17 cellular contexts compared by ENCODE assay signal in genomic region chr3:67624687-67625086, GRCh38. TPM values are rescaled to one million over a fixed set of nuclear protein-coding genes. Genes with fewer than 3 reads are reported as not detected.
A peak's percentile ranks its signal among the peaks of the same experiment; 100 is the strongest.
DNase-seq lines count a peak whose midpoint lies in the region; ATAC-seq, FAIRE-seq and TF ChIP-seq lines count a peak whose summit lies in the region.
"Had no signal": no experiment of that assay in that cellular context is flagged by ENCODE, and none has a peak within 500 bp of the region (broad histone marks: within the 10 kb centered on the region; RNA-seq: fewer than 3 reads in every experiment).

No MANE protein-coding gene starts in this region.

- H3K4me3 Mint-ChIP-seq in activated naive CD4-positive, alpha-beta T cell treated with anti-CD3 and anti-CD28 coated beads, Interleukin-2, amount 50 U/mL, for 24 hours = no peak overlapping the region
- no peak overlapping the region for H3K4me3 Mint-ChIP-seq in activated naive CD4-positive, alpha-beta T cell treated with anti-CD3 and anti-CD28 coated beads for 36 hours
- H3K4me3 Mint-ChIP-seq in CD4-positive, alpha-beta T cell = no peak overlapping the region
- H3K4me3 Mint-ChIP-seq in activated B cell treated with CpG ODN at 0.5 μM for 24 hours = no peak overlapping the region
- no peak overlapping the region for H3K4me3 Mint-ChIP-seq in stimulated activated effector memory CD8-positive, alpha-beta T cell treated with anti-CD3 and anti-CD28 coated beads, Interleukin-12 subunit alpha, Interleukin-12 subunit beta, amount 100 ng/mL, for 72 hours

- peaks cover 39% of the 10 kb centered on the region for H3K36me3 Mint-ChIP-seq in activated naive CD4-positive, alpha-beta T cell treated with anti-CD3 and anti-CD28 coated beads, Interleukin-2, amount 50 U/mL, for 24 hours
- peaks cover 58% of the 10 kb centered on the region for H3K36me3 Mint-ChIP-seq in activated naive CD4-positive, alpha-beta T cell treated with anti-CD3 and anti-CD28 coated beads for 36 hours (ENCODE audit: low read depth)
- peaks cover 94% of the 10 kb centered on the region for H3K36me3 Mint-ChIP-seq in CD4-positive, alpha-beta T cell (ENCODE audit: low read depth)
- H3K36me3 Mint-ChIP-seq in activated B cell treated with CpG ODN at 0.5 μM for 24 hours (ENCODE audit: low read depth) = peaks cover 53% of the 10 kb centered on the region
- peaks cover 27% of the 10 kb centered on the region for H3K36me3 Mint-ChIP-seq in stimulated activated effector memory CD8-positive, alpha-beta T cell treated with anti-CD3 and anti-CD28 coated beads, Interleukin-12 subunit alpha, Interleukin-12 subunit beta, amount 100 ng/mL, for 72 hours

- no peaks in the 10 kb centered on the region for H3K9me3 Mint-ChIP-seq in activated naive CD4-positive, alpha-beta T cell treated with anti-CD3 and anti-CD28 coated beads, Interleukin-2, amount 50 U/mL, for 24 hours
- peaks cover 7% of the 10 kb centered on the region for H3K9me3 Mint-ChIP-seq in activated naive CD4-positive, alpha-beta T cell treated with anti-CD3 and anti-CD28 coated beads for 36 hours
- H3K9me3 Mint-ChIP-seq in CD4-positive, alpha-beta T cell = no peaks in the 10 kb centered on the region
- H3K9me3 Mint-ChIP-seq in activated B cell treated with CpG ODN at 0.5 μM for 24 hours = peaks cover 2% of the 10 kb centered on the region
- no peaks in the 10 kb centered on the region for H3K9me3 Mint-ChIP-seq in stimulated activated effector memory CD8-positive, alpha-beta T cell treated with anti-CD3 and anti-CD28 coated beads, Interleukin-12 subunit alpha, Interleukin-12 subunit beta, amount 100 ng/mL, for 72 hours

- H3K27me3 ChIP-seq in CD4-positive, alpha-beta T cell (ENCODE audit: control insufficient read depth, insufficient read depth, low read length) = no peaks in the 10 kb centered on the region
- H3K27me3 ChIP-seq: BE2C had no signal

- no peaks in the 10 kb centered on the region for H3K9me3 ChIP-seq in CD4-positive, alpha-beta T cell (ENCODE audit: control insufficient read depth, low read length)
- H3K9me3 ChIP-seq: A549, BE2C had no signal

- TF ChIP-seq CTCF in CD4-positive, alpha-beta T cell (IDR thresholded peaks at IDR 0.05) = no peak
- TF ChIP-seq CTCF in activated B cell treated with CpG ODN at 0.5 μM for 24 hours (IDR thresholded peaks at IDR 0.05) = no peak

- H3K27ac Mint-ChIP-seq in activated naive CD4-positive, alpha-beta T cell treated with anti-CD3 and anti-CD28 coated beads, Interleukin-2, amount 50 U/mL, for 24 hours = peak overlapping the region; percentile 31
- H3K27ac Mint-ChIP-seq in activated naive CD4-positive, alpha-beta T cell treated with anti-CD3 and anti-CD28 coated beads for 36 hours = no peak overlapping the region
- H3K27ac Mint-ChIP-seq in CD4-positive, alpha-beta T cell = peak overlapping the region; percentile 18
- peak overlapping the region; percentile 32 for H3K27ac Mint-ChIP-seq in activated B cell treated with CpG ODN at 0.5 μM for 24 hours
- H3K27ac Mint-ChIP-seq in stimulated activated effector memory CD8-positive, alpha-beta T cell treated with anti-CD3 and anti-CD28 coated beads, Interleukin-12 subunit alpha, Interleukin-12 subunit beta, amount 100 ng/mL, for 72 hours = no peak overlapping the region

- no peak overlapping the region for H3K27ac ChIP-seq in CD4-positive, alpha-beta T cell (ENCODE audit: low read depth, low read length)
- H3K27ac ChIP-seq: A549, C4-2B, GM23248 had no signal

- DNase-seq in activated naive CD4-positive, alpha-beta T cell treated with anti-CD3 and anti-CD28 coated beads for 36 hours = no peak
- no peak for DNase-seq in CD4-positive, alpha-beta T cell
- no peak for DNase-seq in activated B cell treated with CpG ODN at 0.5 μM for 24 hours
- DNase-seq in stimulated activated effector memory CD8-positive, alpha-beta T cell treated with anti-CD3 and anti-CD28 coated beads, Interleukin-12 subunit alpha, Interleukin-12 subunit beta, amount 100 ng/mL, for 72 hours (ENCODE audit: low spot score in 2 of 2) = no peak
- DNase-seq in urothelium cell line (ENCODE audit: low spot score) = no peak
- no peak for DNase-seq in inferior parietal cortex (ENCODE audit: extremely low spot score)
- DNase-seq: BE2C, DMS 273 treated with DMSO at 0.1 percent for 48 hours, DMS79, GM23248 had no signal

- POLR2A ChIA-PET in CD4-positive, alpha-beta T cell (lab: Charles Lee) = no interaction called here
- POLR2A ChIA-PET in activated B cell treated with CpG ODN at 0.5 μM for 24 hours (lab: Charles Lee) = no interaction called here

- ATAC-seq in CD4-positive, alpha-beta T cell (ENCODE audit: poor library complexity) = no peak
- ATAC-seq in activated B cell treated with CpG ODN at 0.5 μM for 24 hours (ENCODE audit: low read depth) = no peak
- peak; percentile 52 for ATAC-seq in stimulated activated effector memory CD8-positive, alpha-beta T cell treated with anti-CD3 and anti-CD28 coated beads, Interleukin-12 subunit alpha, Interleukin-12 subunit beta, amount 100 ng/mL, for 72 hours
- ATAC-seq: A549, GM12878, HCT116, HepG2 had no signal

- peaks cover 77% of the 10 kb centered on the region for H3K4me1 Mint-ChIP-seq in activated naive CD4-positive, alpha-beta T cell treated with anti-CD3 and anti-CD28 coated beads, Interleukin-2, amount 50 U/mL, for 24 hours
- H3K4me1 Mint-ChIP-seq in activated naive CD4-positive, alpha-beta T cell treated with anti-CD3 and anti-CD28 coated beads for 36 hours (ENCODE audit: low read depth) = peaks cover 48% of the 10 kb centered on the region
- H3K4me1 Mint-ChIP-seq in CD4-positive, alpha-beta T cell (ENCODE audit: low read depth) = peaks cover 52% of the 10 kb centered on the region
- H3K4me1 Mint-ChIP-seq in activated B cell treated with CpG ODN at 0.5 μM for 24 hours = peaks cover 37% of the 10 kb centered on the region
- H3K4me1 Mint-ChIP-seq in stimulated activated effector memory CD8-positive, alpha-beta T cell treated with anti-CD3 and anti-CD28 coated beads, Interleukin-12 subunit alpha, Interleukin-12 subunit beta, amount 100 ng/mL, for 72 hours = peaks cover 51% of the 10 kb centered on the region

- intact Hi-C loops in activated naive CD4-positive, alpha-beta T cell treated with anti-CD3 and anti-CD28 coated beads for 36 hours (cut with micrococcal nuclease) = no loop called here
- intact Hi-C loops in CD4-positive, alpha-beta T cell (cut with DNase I, micrococcal nuclease) = no loop called here
- intact Hi-C loops in activated B cell treated with CpG ODN at 0.5 μM for 24 hours (cut with micrococcal nuclease) = no loop called here

- FAIRE-seq in urothelium cell line (lab: Jason Lieb, UNC) = no peak
- FAIRE-seq: A549, GM12878, GM18507, HepG2 had no signal

- no peaks in the 10 kb centered on the region for H3K27me3 Mint-ChIP-seq in activated naive CD4-positive, alpha-beta T cell treated with anti-CD3 and anti-CD28 coated beads, Interleukin-2, amount 50 U/mL, for 24 hours
- H3K27me3 Mint-ChIP-seq in activated naive CD4-positive, alpha-beta T cell treated with anti-CD3 and anti-CD28 coated beads for 36 hours (ENCODE audit: low read depth) = no peaks in the 10 kb centered on the region
- no peaks in the 10 kb centered on the region for H3K27me3 Mint-ChIP-seq in CD4-positive, alpha-beta T cell
- H3K27me3 Mint-ChIP-seq in activated B cell treated with CpG ODN at 0.5 μM for 24 hours = no peaks in the 10 kb centered on the region

- CTCF ChIA-PET in activated naive CD4-positive, alpha-beta T cell treated with anti-CD3 and anti-CD28 coated beads for 36 hours (lab: Charles Lee) = interaction anchor here (0.7 kb wide), 1 partner anchor 52 kb away, joined by 3 read pairs; no protein-coding TSS in a partner anchor
- CTCF ChIA-PET in CD4-positive, alpha-beta T cell (lab: Charles Lee) = no interaction called here
- CTCF ChIA-PET in activated B cell treated with CpG ODN at 0.5 μM for 24 hours (lab: Charles Lee) = no interaction called here

RNA-seq across cellular contexts. Expression of gene SUCLG2, which starts 29.7 kb away (rescaled TPM):
- 10 to 100 TPM; 81.3 to 85.3 TPM for total RNA-seq in activated naive CD4-positive, alpha-beta T cell treated with anti-CD3 and anti-CD28 coated beads for 36 hours
- 10 to 100 TPM; 51.7 to 52.4 TPM for total RNA-seq in CD4-positive, alpha-beta T cell
- 38.9 and 40.8 TPM in 2 replicates for total RNA-seq in activated B cell treated with CpG ODN at 0.5 μM for 24 hours

Comparison
In these comparisons a context has a peak if more than half of its experiments do, and no peak if none do; other contexts are left out.
1. H3K27ac Mint-ChIP-seq: peak in activated naive CD4-positive, alpha-beta T cell treated with anti-CD3 and anti-CD28 coated beads, Interleukin-2, amount 50 U/mL, for 24 hours (single experiment), CD4-positive, alpha-beta T cell (single experiment) and activated B cell treated with CpG ODN at 0.5 μM for 24 hours (single experiment); none in activated naive CD4-positive, alpha-beta T cell treated with anti-CD3 and anti-CD28 coated beads for 36 hours (single experiment) and stimulated activated effector memory CD8-positive, alpha-beta T cell treated with anti-CD3 and anti-CD28 coated beads, Interleukin-12 subunit alpha, Interleukin-12 subunit beta, amount 100 ng/mL, for 72 hours (single experiment).